In genomic region chr5:91189480-91190332, GRCh38 we compare ENCODE assay signal across 8 cellular contexts.
DNase-seq lines count a peak whose midpoint lies in the region; ATAC-seq, FAIRE-seq and TF ChIP-seq lines count a peak whose summit lies in the region.

No MANE protein-coding gene starts in this region.

- peak overlapping the region; percentile 23; the same call in 1 of the 2 replicates for H3K9ac ChIP-seq in OCI-LY3 (ENCODE audit: low read length)

- H2AFZ ChIP-seq in OCI-LY3 (ENCODE audit: low read depth, low read length): peak overlapping the region; percentile 78

- H3K27me3 ChIP-seq in OCI-LY3 (ENCODE audit: low read depth, low read length) (no peaks in the 10 kb centered on the region), gastroesophageal sphincter (no peaks in the 10 kb centered on the region), sigmoid colon (no peaks in the 10 kb centered on the region)

- H3K4me1 ChIP-seq in OCI-LY3 (ENCODE audit: low read length) (peaks cover 13% of the 10 kb centered on the region), gastroesophageal sphincter (peaks cover 0 to 20% (median 2%) of the 10 kb centered on the region in 3 donors), sigmoid colon (peaks cover 0 to 19% (median 13%) of the 10 kb centered on the region in 4 donors)

- FAIRE-seq in GM12892 (lab: Jason Lieb, UNC): no peak

- no peak for TF ChIP-seq EP300 in gastroesophageal sphincter (IDR thresholded peaks at IDR 0.05)
- TF ChIP-seq EP300 in sigmoid colon (IDR thresholded peaks at IDR 0.05): no peak

- peak overlapping the region; percentile 66 for H3K4me3 ChIP-seq in OCI-LY3 (ENCODE audit: low read length)
- H3K4me3 ChIP-seq in gastroesophageal sphincter: peak overlapping the region in 1 of 2 donors; percentile 13
- H3K4me3 ChIP-seq in sigmoid colon: peak overlapping the region in 1 of 4 donors; percentile 11

- no peaks in the 10 kb centered on the region for H3K79me2 ChIP-seq in OCI-LY3 (ENCODE audit: low read length)

- TF ChIP-seq POLR2A in gastroesophageal sphincter (IDR thresholded peaks at IDR 0.05) (no peak), sigmoid colon (IDR thresholded peaks at IDR 0.05) (no peak), GM12892 (IDR thresholded peaks at IDR 0.05; ENCODE audit: low read depth, low read length) (no peak)

- TF ChIP-seq CTCF in OCI-LY3 (IDR thresholded peaks at IDR 0.05; ENCODE audit: low read depth, low read length): no peak
- no peak for TF ChIP-seq CTCF in gastroesophageal sphincter (IDR thresholded peaks at IDR 0.05)
- TF ChIP-seq CTCF in sigmoid colon (IDR thresholded peaks at IDR 0.05): no peak

- H3K27ac ChIP-seq in OCI-LY3 (ENCODE audit: low read length): no peak overlapping the region
- peak overlapping the region; percentile 58 to 79 (median 70) for H3K27ac ChIP-seq in gastroesophageal sphincter
- peak overlapping the region; percentile 52 to 71 (median 67) for H3K27ac ChIP-seq in sigmoid colon

- ATAC-seq in GM18520 (IDR thresholded peaks at IDR 0.05; ENCODE audit: unreplicated experiment) (peak; percentile 75), gastroesophageal sphincter (peak; percentile 81), GM21447 (IDR thresholded peaks at IDR 0.05; ENCODE audit: unreplicated experiment) (no peak), GM19023 (IDR thresholded peaks at IDR 0.05; ENCODE audit: unreplicated experiment) (no peak)

- DNase-seq in sigmoid colon: peak; percentile 80
- DNase-seq in NCI-H524 (lab: John Stamatoyannopoulos, UW): no peak
- DNase-seq in GM12892 (ENCODE audit: insufficient read length): no peak

- 20% methylated on average over 5 to 8 of the region's 8 CpGs for WGBS in gastroesophageal sphincter (ENCODE audit: low coverage in 1 of 2), 2 donors
- WGBS in sigmoid colon, 2 donors: 64 to 78% methylated on average over 8 of the region's 8 CpGs

- intact Hi-C loops in sigmoid colon (cut with DNase I): loop anchor here (5.0 kb wide), 1 partner anchor 193 kb away; the partner anchor contains the start of gene ARRDC3

- H4K20me1 ChIP-seq in OCI-LY3 (ENCODE audit: insufficient read depth, low read length): no peaks in the 10 kb centered on the region

- H3K9me3 ChIP-seq in OCI-LY3 (ENCODE audit: insufficient read depth, low read length) (no peaks in the 10 kb centered on the region), gastroesophageal sphincter (no peaks in the 10 kb centered on the region), sigmoid colon (no peaks in the 10 kb centered on the region)

- H3K4me2 ChIP-seq in OCI-LY3 (ENCODE audit: low read length): peak overlapping the region; percentile 87

- H3K36me3 ChIP-seq in OCI-LY3 (replicated peaks; ENCODE audit: low read depth, low read length) (no peaks in the 10 kb centered on the region), gastroesophageal sphincter (no peaks in the 10 kb centered on the region), sigmoid colon (no peaks in the 10 kb centered on the region)

Comparison
In these comparisons a context has a peak if more than half of its experiments do, and no peak if none do; other contexts are left out.
1. ATAC-seq: peak in GM18520 (single experiment) and gastroesophageal sphincter (single experiment); none in GM21447 (single experiment) and GM19023 (single experiment).